ENCODE assay signal across 9 cellular contexts in genomic region chr7:102874166-102874829, GRCh38. TPM values are rescaled to one million over a fixed set of nuclear protein-coding genes. Genes with fewer than 3 reads are reported as not detected.
DNase-seq lines count a peak whose midpoint lies in the region; ATAC-seq and TF ChIP-seq lines count a peak whose summit lies in the region.
"Had no signal": no experiment of that assay in that cellular context is flagged by ENCODE, and none has a peak within 500 bp of the region (broad histone marks: within the 10 kb centered on the region; RNA-seq: fewer than 3 reads in every experiment).

No MANE protein-coding gene starts in this region.

- H3K27ac Mint-ChIP-seq in type B pancreatic cell, result peak overlapping the region; percentile 74

- H2AFZ ChIP-seq in mammary epithelial cell (ENCODE audit: low read depth, low read length), result no peak overlapping the region
- H2AFZ ChIP-seq: parathyroid adenoma had no signal

- peak; percentile 67 for DNase-seq in HS-5 (ENCODE audit: low read depth)
- peak; percentile 82 for DNase-seq in mammary epithelial cell
- no peak for DNase-seq in type B pancreatic cell (ENCODE audit: extremely low spot score, unreplicated experiment)
- DNase-seq in putamen (ENCODE audit: low spot score), result no peak
- no peak for DNase-seq in OCI-M2 (lab: John Stamatoyannopoulos, UW; ENCODE audit: unreplicated experiment)

- no peak for TF ChIP-seq POLR2A in gastroesophageal sphincter (IDR thresholded peaks at IDR 0.05)

- CTCF ChIA-PET in mammary epithelial cell (lab: Charles Lee; ENCODE audit: low non-redundant PET), result interaction anchor here (0.6 kb wide), 1 partner anchor 125 kb away, joined by 6 read pairs; the partner anchor contains the start of gene FAM185A

- dilution Hi-C loops in mammary epithelial cell (cut with HindIII; ENCODE audit: low sequenced_read_pairs), result no loop called here

- BruUV-seq in mammary epithelial cell (replicated peaks; lab: Mats Ljungman, UMichigan), result TSS peak; percentile 78

- H3K36me3 ChIP-seq in mammary epithelial cell (ENCODE audit: insufficient read depth, low read length) (no peaks in the 10 kb centered on the region), gastroesophageal sphincter (no peaks in the 10 kb centered on the region)

- intact Hi-C loops in mammary epithelial cell (cut with micrococcal nuclease), result loop anchor here (2.0 to 10.0 kb wide), 2 partner anchors 37 to 191 kb away; no protein-coding TSS in a partner anchor

- no peaks in the 10 kb centered on the region for H3K27me3 ChIP-seq in mammary epithelial cell (ENCODE audit: insufficient read depth, low read length)
- H3K27me3 ChIP-seq in gastroesophageal sphincter, result no peaks in the 10 kb centered on the region

- no peaks in the 10 kb centered on the region for H3K9me3 ChIP-seq in mammary epithelial cell (replicated peaks; ENCODE audit: insufficient read depth, low read length)
- H3K9me3 ChIP-seq in gastroesophageal sphincter, result no peaks in the 10 kb centered on the region

- TF ChIP-seq CTCF in mammary epithelial cell (conservative IDR thresholded peaks at IDR 0.05 in 1 of 2, IDR thresholded peaks at IDR 0.05 in 1 of 2; ENCODE audit: extremely low read depth in 1 of 2, insufficient read depth in 1 of 2, low read depth in 1 of 2, low read length in 2 of 2), result no peak
- no peak for TF ChIP-seq CTCF in type B pancreatic cell (conservative IDR thresholded peaks at IDR 0.05)
- TF ChIP-seq CTCF in gastroesophageal sphincter (IDR thresholded peaks at IDR 0.05), result no peak

- peak overlapping the region; percentile 39 for H3K4me2 ChIP-seq in mammary epithelial cell (ENCODE audit: insufficient read depth, low read depth, low read length)

- H3K27me3 Mint-ChIP-seq in type B pancreatic cell, result no peaks in the 10 kb centered on the region

- 48% methylated on average over 5 of the region's 5 CpGs for WGBS in mammary epithelial cell (ENCODE audit: low coverage, missing lambda C conversion rate)
- 51 to 72% methylated on average over 3 to 5 of the region's 5 CpGs for WGBS in gastroesophageal sphincter (ENCODE audit: low coverage in 1 of 2), 2 donors

- H3K36me3 Mint-ChIP-seq in type B pancreatic cell, result no peaks in the 10 kb centered on the region

- peak; percentile 99 for ATAC-seq in GM18502 (IDR thresholded peaks at IDR 0.05; ENCODE audit: poor library complexity, unreplicated experiment)
- peak; percentile 99 for ATAC-seq in GM21528 (IDR thresholded peaks at IDR 0.05; ENCODE audit: low FRiP score, unreplicated experiment)
- ATAC-seq in gastroesophageal sphincter, result no peak

- in situ Hi-C loops in mammary epithelial cell (cut with MboI; ENCODE audit: low sequenced_read_pairs in 2 of 2), result no loop called here

- no peak overlapping the region for H3K4me3 Mint-ChIP-seq in type B pancreatic cell

- H3K4me3 ChIP-seq in mammary epithelial cell (replicated peaks in 1 of 3; ENCODE audit: insufficient read depth in 1 of 3, low read depth in 2 of 3, low read length in 3 of 3) (no peak overlapping the region), gastroesophageal sphincter (no peak overlapping the region)

- H3K4me1 Mint-ChIP-seq in type B pancreatic cell (ENCODE audit: unreplicated experiment), result peaks cover 33% of the 10 kb centered on the region

- H3K27ac ChIP-seq in mammary epithelial cell (ENCODE audit: insufficient read depth, low read depth, low read length) (peak overlapping the region; percentile 93), gastroesophageal sphincter (no peak overlapping the region)
- H3K27ac ChIP-seq: parathyroid adenoma had no signal

- no peaks in the 10 kb centered on the region for H4K20me1 ChIP-seq in mammary epithelial cell (ENCODE audit: insufficient read depth, low read length)

- no peaks in the 10 kb centered on the region for H3K79me2 ChIP-seq in mammary epithelial cell (ENCODE audit: insufficient read depth, low read length)
- H3K79me2 ChIP-seq: parathyroid adenoma had no signal

- H3K4me1 ChIP-seq in mammary epithelial cell (ENCODE audit: insufficient read depth, low read length) (peaks cover 52% of the 10 kb centered on the region), gastroesophageal sphincter (peaks cover 0 to 7% (median 0%) of the 10 kb centered on the region in 3 donors)
- H3K4me1 ChIP-seq: parathyroid adenoma had no signal

- no peak overlapping the region for H3K9ac ChIP-seq in mammary epithelial cell (ENCODE audit: insufficient read depth, low read length)
- H3K9ac ChIP-seq: parathyroid adenoma had no signal

- peaks cover 8% of the 10 kb centered on the region for H3K9me3 Mint-ChIP-seq in type B pancreatic cell

- TF ChIP-seq EP300 in gastroesophageal sphincter (IDR thresholded peaks at IDR 0.05), result no peak

RNA-seq across cellular contexts. Expression of gene LRRC17, which starts 38.5 kb away (rescaled TPM):
- total RNA-seq in mammary epithelial cell (under 1 TPM in 1 of 2 donors, not detected in 1; 0.47 TPM), type B pancreatic cell (ENCODE audit: low replicate concordance) (1.5 and 68.3 TPM in 2 replicates), gastroesophageal sphincter (1 to 10 TPM; 1.5 to 7.6 (median 3.1) TPM)
- polyA plus RNA-seq in mammary epithelial cell, result 0.12 TPM
- polyA minus RNA-seq in mammary epithelial cell, result not detected

Comparison
In these comparisons a context has a peak if more than half of its experiments do, and no peak if none do; other contexts are left out.
1. DNase-seq: peak in HS-5 (single experiment) and mammary epithelial cell (single experiment); none in type B pancreatic cell (single experiment), putamen (single experiment) and OCI-M2 (single experiment).